ENCODE assay signal across 18 cellular contexts in genomic region chr5:76555114-76555513, GRCh38.
"Had no signal": no experiment of that assay in that cellular context is flagged by ENCODE, and none has a peak within 500 bp of the region (broad histone marks: within the 10 kb centered on the region; RNA-seq: fewer than 3 reads in every experiment).

No MANE protein-coding gene starts in this region.

- H3K27me3 Mint-ChIP-seq: activated naive CD4-positive, alpha-beta T cell treated with anti-CD3 and anti-CD28 coated beads, Interleukin-2, amount 10 ng/mL, durations not matched to agents 7 days and 5 days; stimulated activated naive B cell treated with anti-CD40 and anti-IgM and Interleukin-4, amounts not matched to agents 10 μg/mL and 1 μg/mL and 100 μg/mL, for 72 hours had no signal

- H3K36me3 Mint-ChIP-seq: stimulated activated naive B cell treated with anti-CD40 and anti-IgM and Interleukin-4, amounts not matched to agents 10 μg/mL and 1 μg/mL and 100 μg/mL, for 72 hours had no signal

- H3K27ac ChIP-seq: cardiac muscle cell, heart right ventricle, neural progenitor cell, sigmoid colon had no signal

- H3K4me2 ChIP-seq: neural progenitor cell, smooth muscle cell had no signal

- H3K36me3 ChIP-seq: cardiac muscle cell, heart right ventricle, neural progenitor cell, sigmoid colon had no signal

- H3K4me3 Mint-ChIP-seq: activated naive CD4-positive, alpha-beta T cell treated with anti-CD3 and anti-CD28 coated beads, Interleukin-2, amount 10 ng/mL, durations not matched to agents 7 days and 5 days; neural progenitor cell; stimulated activated naive B cell treated with anti-CD40 and anti-IgM and Interleukin-4, amounts not matched to agents 10 μg/mL and 1 μg/mL and 100 μg/mL, for 72 hours had no signal

- H3K9me3 ChIP-seq: body of pancreas, heart right ventricle, sigmoid colon had no signal

- H3K9me3 Mint-ChIP-seq: activated naive CD4-positive, alpha-beta T cell treated with anti-CD3 and anti-CD28 coated beads, Interleukin-2, amount 10 ng/mL, durations not matched to agents 7 days and 5 days; stimulated activated naive B cell treated with anti-CD40 and anti-IgM and Interleukin-4, amounts not matched to agents 10 μg/mL and 1 μg/mL and 100 μg/mL, for 72 hours had no signal

- H3K27ac Mint-ChIP-seq: activated naive CD4-positive, alpha-beta T cell treated with anti-CD3 and anti-CD28 coated beads, Interleukin-2, amount 10 ng/mL, durations not matched to agents 7 days and 5 days; neural progenitor cell; progenitor cell of endocrine pancreas; stimulated activated naive B cell treated with anti-CD40 and anti-IgM and Interleukin-4, amounts not matched to agents 10 μg/mL and 1 μg/mL and 100 μg/mL, for 72 hours had no signal

- DNase-seq: activated CD4-positive, alpha-beta T cell treated with anti-CD3 and anti-CD28 coated beads, Interleukin-2, amount 50 U/mL, for 48 hours; activated CD8-positive, alpha-beta memory T cell treated with anti-CD3 and anti-CD28 coated beads, Interleukin-2, amount 50 U/mL, for 48 hours; activated effector memory CD4-positive, alpha-beta T cell treated with anti-CD3 and anti-CD28 coated beads, Interleukin-2, amount 50 U/mL, for 16 hours; activated naive CD4-positive, alpha-beta T cell treated with anti-CD3 and anti-CD28 coated beads, Interleukin-2, amount 10 ng/mL, durations not matched to agents 7 days and 5 days; activated T-cell treated with anti-CD3 and anti-CD28 coated beads, Interleukin-2, amount 50 U/mL, for 48 hours; anterior cingulate cortex; body of pancreas; heart right ventricle; left colon; mesenchymal stem cell; retina; sigmoid colon; stimulated activated CD4-positive, alpha-beta T cell treated with anti-CD3 and anti-CD28 coated beads, Interleukin-15, amount 100 ng/mL, for 24 hours; stimulated activated naive B cell treated with anti-CD40 and anti-IgM and Interleukin-4, amounts not matched to agents 10 μg/mL and 1 μg/mL and 100 μg/mL, for 72 hours had no signal

- H3K4me1 Mint-ChIP-seq: neural progenitor cell had no signal

- ATAC-seq: body of pancreas; heart right ventricle; left colon; stimulated activated naive B cell treated with anti-CD40 and anti-IgM and Interleukin-4, amounts not matched to agents 10 μg/mL and 1 μg/mL and 100 μg/mL, for 72 hours had no signal

- H3K27me3 ChIP-seq: body of pancreas, neural progenitor cell, sigmoid colon had no signal

- H3K4me3 ChIP-seq: body of pancreas, cardiac muscle cell, heart right ventricle, neural progenitor cell, sigmoid colon, smooth muscle cell had no signal

- H2AFZ ChIP-seq: neural progenitor cell had no signal

- H3K4me1 ChIP-seq: neural progenitor cell, sigmoid colon had no signal
